In the genomic region with DNA sequence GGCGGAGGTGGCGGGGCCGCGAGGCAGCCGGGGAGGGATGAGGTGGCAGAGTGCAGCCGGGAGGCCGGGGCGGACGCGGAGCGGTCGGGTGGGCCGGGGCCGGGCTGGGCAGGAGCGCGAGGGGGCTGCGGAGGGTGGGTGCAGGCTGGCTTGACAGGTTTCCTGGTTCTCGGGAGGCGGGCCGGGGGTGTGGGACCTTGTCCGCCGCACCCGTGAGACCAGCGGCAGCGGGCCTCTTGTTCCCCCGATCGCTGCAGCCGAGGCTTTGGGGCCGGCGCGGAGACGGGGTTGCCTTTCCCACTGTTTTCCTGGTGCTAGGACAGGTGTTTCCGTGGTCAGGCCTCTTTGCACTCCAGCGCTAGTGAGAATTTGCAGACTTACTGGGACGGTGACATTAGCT, we compare ENCODE assay signal across 8 cellular contexts. TPM values are rescaled to one million over a fixed set of nuclear protein-coding genes. Genes with fewer than 3 reads are reported as not detected.
DNase-seq lines count a peak whose midpoint lies in the region; ATAC-seq and TF ChIP-seq lines count a peak whose summit lies in the region.
"Not testable (repeated sequence)": the region's sequence is repeated elsewhere in the genome, so short reads cannot be mapped to it uniquely, and the experiment has no call there.

No MANE protein-coding gene starts in this region.

- TF ChIP-seq CTCF in Calu3 (IDR thresholded peaks at IDR 0.05; ENCODE audit: unreplicated experiment); RWPE1 (conservative IDR thresholded peaks at IDR 0.05; ENCODE audit: low read depth); fibroblast of lung (conservative IDR thresholded peaks at IDR 0.05 in 1 of 2, IDR thresholded peaks at IDR 0.05 in 1 of 2; ENCODE audit: low read depth in 1 of 2, low read length in 2 of 2): not testable (repeated sequence)

- intact Hi-C loops in Calu3 (cut with micrococcal nuclease; ENCODE audit: unreplicated experiment): not testable (repeated sequence)

- peak overlapping the region; percentile 52 for H3K27ac Mint-ChIP-seq in Calu3 (ENCODE audit: unreplicated experiment)

- BruUV-seq in Calu3 (replicated peaks; lab: Mats Ljungman, UMichigan): not testable (repeated sequence)

- H3K9me3 ChIP-seq in HUES6 (ENCODE audit: control insufficient read depth, insufficient read depth, low read depth, low read length); fibroblast of lung (ENCODE audit: control insufficient read depth, insufficient read depth, low read depth, low read length); mucosa of rectum (ENCODE audit: control insufficient read depth in 2 of 2, low read length in 2 of 2): not testable (repeated sequence)

- not testable (repeated sequence) for H3K27me3 Mint-ChIP-seq in Calu3 (ENCODE audit: unreplicated experiment)

- H3K4me3 Mint-ChIP-seq in Calu3 (ENCODE audit: low read depth, unreplicated experiment): peak overlapping the region; percentile 73

- H3K36me3 ChIP-seq in HUES6 (ENCODE audit: control insufficient read depth, insufficient read depth, low read length); fibroblast of lung (ENCODE audit: control insufficient read depth, insufficient read depth, low read length); mucosa of rectum (ENCODE audit: control insufficient read depth in 2 of 2, insufficient read depth in 2 of 2, low read length in 2 of 2): not testable (repeated sequence)

- H3K27me3 ChIP-seq in HUES6 (ENCODE audit: control insufficient read depth, insufficient read depth, low read length); fibroblast of lung (ENCODE audit: control insufficient read depth, insufficient read depth, low read length); mucosa of rectum (ENCODE audit: control insufficient read depth in 2 of 2, insufficient read depth in 2 of 2, low read length in 2 of 2): not testable (repeated sequence)

- peak overlapping the region; percentile 75 for H2AFZ ChIP-seq in fibroblast of lung (ENCODE audit: low read length)

- CTCF ChIA-PET in Calu3 (lab: Charles Lee); RWPE1 (lab: Yijun Ruan, JAX): not testable (repeated sequence)

- not testable (repeated sequence) for H3K9me3 Mint-ChIP-seq in Calu3 (ENCODE audit: low read depth, unreplicated experiment)

- H3K9ac ChIP-seq in HUES6 (ENCODE audit: low read length) (peak overlapping the region; percentile 52), fibroblast of lung (ENCODE audit: insufficient read depth, low read length) (peak overlapping the region; percentile 66), mucosa of rectum (ENCODE audit: low read depth in 1 of 2, low read length in 2 of 2) (peak overlapping the region; percentile 72 to 79)

- not testable (repeated sequence) for H3K27ac ChIP-seq in HUES6 (ENCODE audit: low read depth, low read length); fibroblast of lung (ENCODE audit: insufficient read depth, low read length)
- H3K27ac ChIP-seq in RWPE1: peak overlapping the region; percentile 76
- H3K27ac ChIP-seq in mucosa of rectum (ENCODE audit: low read depth in 2 of 2, low read length in 2 of 2): peak overlapping the region; percentile 80 to 81

- not testable (repeated sequence) for H3K4me1 ChIP-seq in HUES6 (ENCODE audit: control insufficient read depth, insufficient read depth, low read length); fibroblast of lung (ENCODE audit: control insufficient read depth, extremely low read depth, insufficient read depth, low read length); mucosa of rectum (ENCODE audit: control insufficient read depth in 2 of 2, insufficient read depth in 2 of 2, low read length in 2 of 2)

- H3K4me2 ChIP-seq in fibroblast of lung (ENCODE audit: extremely low read depth, insufficient read depth, low read length): peak overlapping the region; percentile 87

- peaks cover 12% of the 10 kb centered on the region for H3K79me2 ChIP-seq in fibroblast of lung (ENCODE audit: control insufficient read depth, insufficient read depth, low read length)

- H3K4me3 ChIP-seq in HUES6 (ENCODE audit: low read depth, low read length) (peak overlapping the region; percentile 78), fibroblast of lung (replicated peaks in 1 of 4; ENCODE audit: control extremely low read depth in 1 of 4, insufficient read depth in 1 of 4, low read depth in 3 of 4, low read length in 4 of 4) (peak overlapping the region; percentile 61 to 85 (median 70)), mucosa of rectum (ENCODE audit: low read length in 2 of 2) (peak overlapping the region; percentile 79 to 82)

- POLR2A ChIA-PET in RWPE1 (lab: Yijun Ruan, JAX; ENCODE audit: low non-redundant PET): not testable (repeated sequence)

- DNase-seq in Calu3: peak; percentile 17
- DNase-seq in RWPE1 (ENCODE audit: low spot score): peak; percentile 2
- peak in 3 of 4 experiments; percentile 6 to 15 (median 12) for DNase-seq in activated naive CD4-positive, alpha-beta T cell (lab: John Stamatoyannopoulos, UW)
- peak; percentile 12 to 18 for DNase-seq in fibroblast of lung (ENCODE audit: low read depth in 2 of 2)
- peak; percentile 2 to 13 for DNase-seq in stimulated activated CD8-positive, alpha-beta memory T cell treated with anti-CD3 and anti-CD28 coated beads, Interleukin-2, amount 100 ng/mL, for 48 hours (ENCODE audit: low read depth in 2 of 2)

- peaks cover 11% of the 10 kb centered on the region for H3K36me3 Mint-ChIP-seq in Calu3 (ENCODE audit: insufficient read depth, unreplicated experiment)

- peak; percentile 16 for ATAC-seq in GM21619 (IDR thresholded peaks at IDR 0.05; ENCODE audit: unreplicated experiment)

- not testable (repeated sequence) for H4K20me1 ChIP-seq in fibroblast of lung (ENCODE audit: control insufficient read depth, extremely low read depth, insufficient read depth, low read length)

- H3K4me1 Mint-ChIP-seq in Calu3 (ENCODE audit: low read depth, unreplicated experiment): not testable (repeated sequence)

RNA-seq across cellular contexts. Expression of gene ERV3-1, which starts 32.3 kb away (rescaled TPM):
- total RNA-seq in Calu3 (2022) (7.2 and 7.6 TPM in 2 replicates), fibroblast of lung (6.2 and 8.8 TPM in 2 replicates)
- 4.2 and 4.3 TPM in 2 replicates for polyA plus RNA-seq in fibroblast of lung
- polyA plus RNA-seq in fibroblast of lung (2012): 2.3 and 3.0 TPM in 2 replicates
- 5.4 and 5.7 TPM in 2 replicates for polyA minus RNA-seq in fibroblast of lung (ENCODE audit: low replicate concordance)

RNA-seq across cellular contexts. Expression of gene ZNF117, which starts 47.9 kb away (rescaled TPM):
- total RNA-seq in Calu3 (2022) (2.4 and 2.5 TPM in 2 replicates), fibroblast of lung (5.6 and 6.3 TPM in 2 replicates)
- polyA plus RNA-seq in fibroblast of lung: 1.8 and 2.8 TPM in 2 replicates
- 1.3 and 1.9 TPM in 2 replicates for polyA plus RNA-seq in fibroblast of lung (2012)
- polyA minus RNA-seq in fibroblast of lung (ENCODE audit: low replicate concordance): 0.07 and 0.16 TPM in 2 replicates
